20 cellular contexts compared by ENCODE assay signal in the genomic region with DNA sequence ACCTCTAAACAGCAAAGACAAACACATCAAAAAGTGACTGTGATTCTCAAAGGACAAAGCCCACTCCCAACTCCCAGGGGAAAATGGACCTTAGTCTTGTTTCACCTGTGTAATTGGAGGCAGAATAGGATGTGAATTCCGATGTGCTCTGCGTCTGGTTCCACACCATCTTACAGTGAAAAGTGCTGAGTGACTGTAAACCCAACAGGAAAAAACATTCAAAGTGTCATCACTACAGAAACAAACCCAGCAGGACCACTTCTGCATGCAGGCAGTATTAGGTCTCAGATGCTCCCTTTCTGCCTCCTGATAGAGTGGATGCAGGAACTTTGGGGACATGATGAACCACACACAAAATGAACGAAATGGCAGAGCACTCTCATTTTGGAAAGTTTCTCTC.
"Had no signal": no experiment of that assay in that cellular context is flagged by ENCODE, and none has a peak within 500 bp of the region (broad histone marks: within the 10 kb centered on the region; RNA-seq: fewer than 3 reads in every experiment).

No MANE protein-coding gene starts in this region.

- H3K4me1 ChIP-seq: colonic mucosa, prostate gland had no signal

- H3K9me3 ChIP-seq: breast epithelium, colonic mucosa, esophagus squamous epithelium, heart right ventricle, prostate gland, thyroid gland had no signal

- H3K27me3 ChIP-seq: breast epithelium, colonic mucosa, dorsolateral prefrontal cortex, esophagus squamous epithelium, heart right ventricle, neural progenitor cell, thyroid gland had no signal

- H3K27ac ChIP-seq: breast epithelium, colonic mucosa, dorsolateral prefrontal cortex, esophagus squamous epithelium, heart right ventricle, neural progenitor cell, prostate gland, thyroid gland had no signal

- H3K4me3 Mint-ChIP-seq: activated naive CD4-positive, alpha-beta T cell treated with anti-CD3 and anti-CD28 coated beads, Interleukin-2, amount 50 U/mL, for 24 hours; effector memory CD8-positive, alpha-beta T cell; neural progenitor cell; stimulated activated naive CD8-positive, alpha-beta T cell treated with anti-CD3 and anti-CD28 coated beads, Interleukin-15, Interleukin-2, amounts not matched to agents 100 ng/mL and 50 ng/mL, for 24 hours; T-cell had no signal

- ATAC-seq: effector memory CD8-positive, alpha-beta T cell; heart right ventricle; left colon; right cardiac atrium; T-cell had no signal

- DNase-seq: activated gamma-delta T cell; activated T-cell treated with anti-CD3 and anti-CD28 coated beads, Interleukin-2, amount 50 U/mL, for 48 hours; colonic mucosa; dorsolateral prefrontal cortex; effector memory CD8-positive, alpha-beta T cell; esophagus squamous epithelium; heart right ventricle; left colon; naive B cell; right cardiac atrium; stimulated activated CD4-positive, alpha-beta T cell treated with anti-CD3 and anti-CD28 coated beads, Interleukin-12 subunit alpha, Interleukin-12 subunit beta, amount 100 ng/mL, for 4 hours; stimulated activated CD4-positive, alpha-beta T cell treated with anti-CD3 and anti-CD28 coated beads, Interleukin-4, amount 100 ng/mL, for 4 hours; substantia nigra; T-cell; thyroid gland had no signal

- H3K4me3 ChIP-seq: breast epithelium, colonic mucosa, dorsolateral prefrontal cortex, esophagus squamous epithelium, heart right ventricle, neural progenitor cell, prostate gland, thyroid gland had no signal

- H3K27ac Mint-ChIP-seq: effector memory CD8-positive, alpha-beta T cell; neural progenitor cell; stimulated activated naive CD8-positive, alpha-beta T cell treated with anti-CD3 and anti-CD28 coated beads, Interleukin-15, Interleukin-2, amounts not matched to agents 100 ng/mL and 50 ng/mL, for 24 hours; T-cell had no signal

- H3K27me3 Mint-ChIP-seq: activated naive CD4-positive, alpha-beta T cell treated with anti-CD3 and anti-CD28 coated beads, Interleukin-2, amount 50 U/mL, for 24 hours; effector memory CD8-positive, alpha-beta T cell; naive B cell; stimulated activated naive CD8-positive, alpha-beta T cell treated with anti-CD3 and anti-CD28 coated beads, Interleukin-15, Interleukin-2, amounts not matched to agents 100 ng/mL and 50 ng/mL, for 24 hours; T-cell had no signal

- H3K36me3 ChIP-seq: colonic mucosa, prostate gland had no signal
